In the genomic region with DNA sequence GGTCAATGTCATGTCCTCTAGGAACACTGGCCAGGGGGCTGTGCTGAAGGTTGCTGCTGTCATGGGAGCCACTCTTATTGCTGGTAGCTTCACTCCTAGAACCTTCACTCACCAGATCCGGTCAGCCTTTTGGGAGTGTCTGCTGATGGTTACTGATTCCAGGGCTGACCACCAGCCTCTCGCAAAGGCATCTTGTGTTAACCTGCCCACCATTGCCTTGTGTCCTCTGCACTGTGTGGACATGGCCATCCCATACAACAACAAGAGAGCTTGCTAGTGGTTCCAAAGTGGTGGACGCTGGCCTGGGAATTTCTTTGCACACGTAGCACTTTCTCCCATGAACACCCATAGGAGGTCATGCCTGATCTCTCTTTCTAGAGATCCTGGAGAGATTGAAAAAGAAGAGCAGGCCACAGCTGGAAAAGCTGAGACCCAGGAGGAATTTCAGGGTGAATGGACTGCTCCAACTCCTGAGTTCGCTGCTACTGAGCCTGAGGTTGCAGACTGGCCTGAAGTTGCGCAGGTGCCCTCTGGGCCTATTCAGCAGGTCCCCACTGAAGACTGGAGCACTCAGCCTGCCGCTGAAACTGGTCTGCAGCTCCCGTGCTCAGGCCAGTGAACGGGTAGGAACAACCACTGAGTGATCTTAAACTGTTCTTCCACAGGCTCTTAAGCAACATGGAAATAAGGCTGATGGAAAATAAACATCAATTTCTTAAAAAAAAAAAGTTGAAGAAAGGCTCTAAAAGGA, we compare ENCODE assay signal across 40 cellular contexts. TPM values are rescaled to one million over a fixed set of nuclear protein-coding genes. Genes with fewer than 3 reads are reported as not detected.
"Had no signal": no experiment of that assay in that cellular context is flagged by ENCODE, and none has a peak within 500 bp of the region (broad histone marks: within the 10 kb centered on the region; RNA-seq: fewer than 3 reads in every experiment).

No MANE protein-coding gene starts in this region.

- H2AFZ ChIP-seq: PC-9 had no signal

- H3K27me3 ChIP-seq: body of pancreas, breast epithelium, MG63 had no signal

- H3K4me3 ChIP-seq: body of pancreas, breast epithelium, MG63, PC-9 had no signal

- H3K4me1 ChIP-seq: breast epithelium had no signal

- H3K36me3 ChIP-seq: breast epithelium, MG63 had no signal

- H3K4me2 ChIP-seq: PC-9 had no signal

- H3K27ac Mint-ChIP-seq: activated B cell treated with CpG ODN at 0.5 μM for 24 hours; activated CD4-positive, alpha-beta memory T cell treated with anti-CD3 and anti-CD28 coated beads for 36 hours; activated naive CD4-positive, alpha-beta T cell treated with anti-CD3 and anti-CD28 coated beads for 36 hours; activated naive CD4-positive, alpha-beta T cell treated with anti-CD3 and anti-CD28 coated beads, Interleukin-2, amount 50 U/mL, for 72 hours; activated T-helper 1 cell treated with anti-CD3 and anti-CD28 coated beads, Interleukin-12 subunit alpha, Interleukin-12 subunit beta, Interleukin-2, Interleukin-4 antibody, amounts not matched to agents 30 ng/mL and 10 ng/mL and 1 ng/mL, durations not matched to agents 14 hours and 24 hours and 36 hours; T-cell; T-helper 17 cell had no signal

- H3K9me3 Mint-ChIP-seq: activated B cell treated with CpG ODN at 0.5 μM for 24 hours; activated CD4-positive, alpha-beta memory T cell treated with anti-CD3 and anti-CD28 coated beads for 36 hours; activated naive CD4-positive, alpha-beta T cell treated with anti-CD3 and anti-CD28 coated beads for 36 hours; activated naive CD4-positive, alpha-beta T cell treated with anti-CD3 and anti-CD28 coated beads, Interleukin-2, amount 50 U/mL, for 72 hours; activated T-cell treated with anti-CD3 and anti-CD28 coated beads, Interleukin-2, amount 50 U/mL, for 4 hours; activated T-helper 1 cell treated with anti-CD3 and anti-CD28 coated beads, Interleukin-12 subunit alpha, Interleukin-12 subunit beta, Interleukin-2, Interleukin-4 antibody, amounts not matched to agents 30 ng/mL and 10 ng/mL and 1 ng/mL, durations not matched to agents 14 hours and 24 hours and 36 hours; T-cell had no signal

- H3K36me3 Mint-ChIP-seq: activated CD4-positive, alpha-beta memory T cell treated with anti-CD3 and anti-CD28 coated beads for 36 hours; activated naive CD4-positive, alpha-beta T cell treated with anti-CD3 and anti-CD28 coated beads, Interleukin-2, amount 50 U/mL, for 72 hours; T-cell had no signal

- H3K4me1 Mint-ChIP-seq: activated B cell treated with CpG ODN at 0.5 μM for 24 hours had no signal

- FAIRE-seq: astrocyte, colon, RCC 7860 had no signal

- H3K9me3 ChIP-seq: body of pancreas, breast epithelium, MG63 had no signal

- DNase-seq: activated B cell treated with CpG ODN at 0.5 μM for 24 hours; activated CD4-positive, alpha-beta memory T cell treated with anti-CD3 and anti-CD28 coated beads for 36 hours; activated CD4-positive, alpha-beta T cell treated with anti-CD3 and anti-CD28 coated beads for 4 hours; activated CD4-positive, alpha-beta T cell treated with anti-CD3 and anti-CD28 coated beads, Interleukin-2, amount 50 U/mL, for 1 hour; activated CD4-positive, CD25-positive, alpha-beta regulatory T cell treated with anti-CD3 and anti-CD28 coated beads, Interleukin-2, amount 50 U/mL, for 72 hours; activated CD8-positive, alpha-beta memory T cell treated with anti-CD3 and anti-CD28 coated beads, Interleukin-2, amount 50 U/mL, for 4 hours; activated gamma-delta T cell treated with Interleukin-2 at 50 U/mL for 16 hours; activated naive CD4-positive, alpha-beta T cell treated with anti-CD3 and anti-CD28 coated beads for 36 hours; activated T-cell treated with anti-CD3 and anti-CD28 coated beads for 4 hours; activated T-cell treated with anti-CD3 and anti-CD28 coated beads, Interleukin-2, amount 50 U/mL, for 4 hours; body of pancreas; caudate nucleus; Kasumi-1; MG63; NCI-H1048; NCI-H1105 treated with DMSO at 0.1 percent for 48 hours; NCI-H1436; NCI-H1694 treated with DMSO at 0.1 percent for 48 hours; NCI-H2029; NCI-H2171; NCI-H510A; NCI-H526; NCI-H748 treated with DMSO at 0.1 percent for 48 hours; PC-9; SIG-M5; T-cell; T-helper 17 cell had no signal

- H3K27ac ChIP-seq: body of pancreas, breast epithelium, PC-9, RWPE1, VCaP had no signal

- H3K4me3 Mint-ChIP-seq: activated B cell treated with CpG ODN at 0.5 μM for 24 hours; activated CD4-positive, alpha-beta memory T cell treated with anti-CD3 and anti-CD28 coated beads for 36 hours; activated naive CD4-positive, alpha-beta T cell treated with anti-CD3 and anti-CD28 coated beads for 36 hours; activated T-cell treated with anti-CD3 and anti-CD28 coated beads, Interleukin-2, amount 50 U/mL, for 4 hours; activated T-helper 1 cell treated with anti-CD3 and anti-CD28 coated beads, Interleukin-12 subunit alpha, Interleukin-12 subunit beta, Interleukin-2, Interleukin-4 antibody, amounts not matched to agents 30 ng/mL and 10 ng/mL and 1 ng/mL, durations not matched to agents 14 hours and 24 hours and 36 hours; T-cell; T-helper 17 cell had no signal

- ATAC-seq: activated naive CD4-positive, alpha-beta T cell treated with anti-CD3 and anti-CD28 coated beads, Interleukin-2, amount 50 U/mL, for 72 hours; activated T-cell treated with anti-CD3 and anti-CD28 coated beads, Interleukin-2, amount 50 U/mL, for 4 hours; body of pancreas; Right ventricle myocardium inferior; SK-N-SH treated with all-trans-retinoic acid at 6 μM for 48 hours; T-cell; T-helper 17 cell had no signal

- H3K27me3 Mint-ChIP-seq: activated B cell treated with CpG ODN at 0.5 μM for 24 hours; activated CD4-positive, alpha-beta memory T cell treated with anti-CD3 and anti-CD28 coated beads for 36 hours had no signal

RNA-seq across cellular contexts. Expression of a gene that starts 18.7 kb away (rescaled TPM):
- total RNA-seq: activated B cell treated with CpG ODN at 0.5 μM for 24 hours; activated CD4-positive, alpha-beta memory T cell treated with anti-CD3 and anti-CD28 coated beads for 36 hours; activated naive CD4-positive, alpha-beta T cell treated with anti-CD3 and anti-CD28 coated beads for 36 hours; activated naive CD4-positive, alpha-beta T cell treated with anti-CD3 and anti-CD28 coated beads, Interleukin-2, amount 50 U/mL, for 72 hours; activated T-cell treated with anti-CD3 and anti-CD28 coated beads, Interleukin-2, amount 50 U/mL, for 4 hours; activated T-helper 1 cell treated with anti-CD3 and anti-CD28 coated beads, Interleukin-12 subunit alpha, Interleukin-12 subunit beta, Interleukin-2, Interleukin-4 antibody, amounts not matched to agents 30 ng/mL and 10 ng/mL and 1 ng/mL, durations not matched to agents 14 hours and 24 hours and 36 hours; astrocyte; body of pancreas; breast epithelium; OCI-LY7; PC-9; Right ventricle myocardium inferior; T-cell; T-helper 17 cell had no signal

RNA-seq across cellular contexts. Expression of a gene that starts 45.1 kb away (rescaled TPM):
- total RNA-seq: activated B cell treated with CpG ODN at 0.5 μM for 24 hours; activated CD4-positive, alpha-beta memory T cell treated with anti-CD3 and anti-CD28 coated beads for 36 hours; activated naive CD4-positive, alpha-beta T cell treated with anti-CD3 and anti-CD28 coated beads for 36 hours; activated naive CD4-positive, alpha-beta T cell treated with anti-CD3 and anti-CD28 coated beads, Interleukin-2, amount 50 U/mL, for 72 hours; activated T-cell treated with anti-CD3 and anti-CD28 coated beads, Interleukin-2, amount 50 U/mL, for 4 hours; activated T-helper 1 cell treated with anti-CD3 and anti-CD28 coated beads, Interleukin-12 subunit alpha, Interleukin-12 subunit beta, Interleukin-2, Interleukin-4 antibody, amounts not matched to agents 30 ng/mL and 10 ng/mL and 1 ng/mL, durations not matched to agents 14 hours and 24 hours and 36 hours; astrocyte; body of pancreas; breast epithelium; cerebellum; OCI-LY7; PC-9; Right ventricle myocardium inferior; SK-MEL-5; T-cell; T-helper 17 cell had no signal
